Comparison of ENCODE assay signal across 16 cellular contexts in the genomic region with DNA sequence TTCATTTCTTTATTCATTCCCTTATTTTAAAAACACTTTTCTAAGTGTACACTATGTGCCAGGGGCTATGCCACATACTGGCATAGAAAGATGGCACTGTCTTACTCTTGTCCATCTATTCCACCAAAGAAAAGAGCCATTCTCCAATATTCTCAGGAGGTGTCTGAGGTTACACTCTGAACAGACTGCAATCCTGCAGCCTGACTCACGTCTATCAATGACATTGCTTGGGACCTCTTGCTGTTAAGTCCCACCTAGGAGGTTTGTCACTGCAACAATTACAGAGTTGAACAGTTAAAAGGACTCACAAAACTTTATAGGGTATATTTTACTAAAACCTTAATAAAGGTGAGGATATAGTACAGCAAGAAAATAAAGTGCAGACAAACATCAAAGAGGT.
DNase-seq lines count a peak whose midpoint lies in the region; ATAC-seq and TF ChIP-seq lines count a peak whose summit lies in the region.
"Had no signal": no experiment of that assay in that cellular context is flagged by ENCODE, and none has a peak within 500 bp of the region (broad histone marks: within the 10 kb centered on the region; RNA-seq: fewer than 3 reads in every experiment).

No MANE protein-coding gene starts in this region.

- no peaks in the 10 kb centered on the region for H3K9me3 Mint-ChIP-seq in Calu3 (ENCODE audit: low read depth, unreplicated experiment)
- H3K9me3 Mint-ChIP-seq: GM23338, H9 had no signal

- intact Hi-C loops in Calu3 (cut with micrococcal nuclease; ENCODE audit: unreplicated experiment) = no loop called here

- TF ChIP-seq CTCF in Calu3 (IDR thresholded peaks at IDR 0.05; ENCODE audit: unreplicated experiment) = no peak

- no peaks in the 10 kb centered on the region for H3K36me3 Mint-ChIP-seq in Calu3 (ENCODE audit: insufficient read depth, unreplicated experiment)
- H3K36me3 Mint-ChIP-seq: CD4-positive, alpha-beta memory T cell had no signal

- no peak for DNase-seq in Calu3
- peak; percentile 45 for DNase-seq in M059J (ENCODE audit: low read depth)
- DNase-seq in astrocyte of the hippocampus (ENCODE audit: low read depth, low spot score) = peak; percentile 13
- DNase-seq in islet precursor cell = peak; percentile 63
- DNase-seq in NCI-H69 (lab: John Stamatoyannopoulos, UW) = no peak
- no peak for DNase-seq in NCI-H1417 treated with DMSO at 0.1 percent for 48 hours (lab: John Stamatoyannopoulos, UW)
- DNase-seq in COLO829 (ENCODE audit: low spot score) = no peak
- DNase-seq: C1 segment of cervical spinal cord; Caco-2; CD4-positive, alpha-beta memory T cell; DMS 273 treated with DMSO at 0.1 percent for 48 hours; DND-41; H9 had no signal

- H3K27ac Mint-ChIP-seq in Calu3 (ENCODE audit: unreplicated experiment) = peak overlapping the region; percentile 2
- H3K27ac Mint-ChIP-seq: CD4-positive, alpha-beta memory T cell; GM23338; H9 had no signal

- H3K4me1 Mint-ChIP-seq in Calu3 (ENCODE audit: low read depth, unreplicated experiment) = peaks cover 19% of the 10 kb centered on the region
- H3K4me1 Mint-ChIP-seq: CD4-positive, alpha-beta memory T cell had no signal

- H3K4me3 Mint-ChIP-seq in Calu3 (ENCODE audit: low read depth, unreplicated experiment) = no peak overlapping the region
- H3K4me3 Mint-ChIP-seq: CD4-positive, alpha-beta memory T cell; GM23338; H9 had no signal

- no peaks in the 10 kb centered on the region for H3K27me3 Mint-ChIP-seq in Calu3 (ENCODE audit: unreplicated experiment)
- H3K27me3 Mint-ChIP-seq: CD4-positive, alpha-beta memory T cell had no signal

- ATAC-seq in GM19467 (IDR thresholded peaks at IDR 0.05; ENCODE audit: unreplicated experiment) = no peak
- ATAC-seq: GM23338, HCT116 had no signal

- BruUV-seq in Calu3 (replicated peaks; lab: Mats Ljungman, UMichigan) = no TSS peak

- CTCF ChIA-PET in Calu3 (lab: Charles Lee) = no interaction called here

Comparison
In these comparisons a context has a peak if more than half of its experiments do, and no peak if none do; other contexts are left out.
1. DNase-seq: peak in M059J (single experiment), astrocyte of the hippocampus (single experiment) and islet precursor cell (single experiment); none in Calu3 (single experiment), NCI-H69 (single experiment), NCI-H1417 treated with DMSO at 0.1 percent for 48 hours (single experiment) and COLO829 (single experiment).